In the genomic region with DNA sequence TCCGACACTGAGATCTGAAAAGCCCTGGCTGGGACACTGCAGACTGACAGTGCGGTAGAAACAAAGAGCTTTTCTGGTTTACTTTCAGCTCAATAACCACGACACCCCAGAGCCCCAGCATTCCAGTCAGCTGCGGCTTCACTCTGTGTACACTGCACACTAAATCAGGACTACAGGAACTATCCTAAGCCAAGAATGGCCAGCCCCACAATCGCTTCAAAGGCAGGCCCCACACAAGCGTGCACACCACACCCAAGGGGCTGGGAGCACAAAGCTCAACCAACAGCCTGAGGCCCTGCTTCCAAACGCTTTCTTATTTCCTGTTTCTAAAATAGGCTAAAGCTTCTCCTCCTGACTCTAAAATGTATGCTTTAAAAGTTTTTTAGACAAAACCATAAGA, we compare ENCODE assay signal across 1 cellular context.
TF ChIP-seq lines count a peak whose summit lies in the region.

No MANE protein-coding gene starts in this region.

TF ChIP-seq in SK-N-SH, 30 proteins besides CTCF, POLR2A, EP300 and RAD21:
- TF ChIP-seq TEAD4 (IDR thresholded peaks at IDR 0.05; ENCODE audit: borderline replicate concordance, insufficient read depth) = no peak
- TF ChIP-seq, protein P1, sequence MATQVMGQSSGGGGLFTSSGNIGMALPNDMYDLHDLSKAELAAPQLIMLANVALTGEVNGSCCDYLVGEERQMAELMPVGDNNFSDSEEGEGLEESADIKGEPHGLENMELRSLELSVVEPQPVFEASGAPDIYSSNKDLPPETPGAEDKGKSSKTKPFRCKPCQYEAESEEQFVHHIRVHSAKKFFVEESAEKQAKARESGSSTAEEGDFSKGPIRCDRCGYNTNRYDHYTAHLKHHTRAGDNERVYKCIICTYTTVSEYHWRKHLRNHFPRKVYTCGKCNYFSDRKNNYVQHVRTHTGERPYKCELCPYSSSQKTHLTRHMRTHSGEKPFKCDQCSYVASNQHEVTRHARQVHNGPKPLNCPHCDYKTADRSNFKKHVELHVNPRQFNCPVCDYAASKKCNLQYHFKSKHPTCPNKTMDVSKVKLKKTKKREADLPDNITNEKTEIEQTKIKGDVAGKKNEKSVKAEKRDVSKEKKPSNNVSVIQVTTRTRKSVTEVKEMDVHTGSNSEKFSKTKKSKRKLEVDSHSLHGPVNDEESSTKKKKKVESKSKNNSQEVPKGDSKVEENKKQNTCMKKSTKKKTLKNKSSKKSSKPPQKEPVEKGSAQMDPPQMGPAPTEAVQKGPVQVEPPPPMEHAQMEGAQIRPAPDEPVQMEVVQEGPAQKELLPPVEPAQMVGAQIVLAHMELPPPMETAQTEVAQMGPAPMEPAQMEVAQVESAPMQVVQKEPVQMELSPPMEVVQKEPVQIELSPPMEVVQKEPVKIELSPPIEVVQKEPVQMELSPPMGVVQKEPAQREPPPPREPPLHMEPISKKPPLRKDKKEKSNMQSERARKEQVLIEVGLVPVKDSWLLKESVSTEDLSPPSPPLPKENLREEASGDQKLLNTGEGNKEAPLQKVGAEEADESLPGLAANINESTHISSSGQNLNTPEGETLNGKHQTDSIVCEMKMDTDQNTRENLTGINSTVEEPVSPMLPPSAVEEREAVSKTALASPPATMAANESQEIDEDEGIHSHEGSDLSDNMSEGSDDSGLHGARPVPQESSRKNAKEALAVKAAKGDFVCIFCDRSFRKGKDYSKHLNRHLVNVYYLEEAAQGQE (IDR thresholded peaks at IDR 0.05; ENCODE audit: low read depth, low read length) = no peak
- TF ChIP-seq, protein P2, sequence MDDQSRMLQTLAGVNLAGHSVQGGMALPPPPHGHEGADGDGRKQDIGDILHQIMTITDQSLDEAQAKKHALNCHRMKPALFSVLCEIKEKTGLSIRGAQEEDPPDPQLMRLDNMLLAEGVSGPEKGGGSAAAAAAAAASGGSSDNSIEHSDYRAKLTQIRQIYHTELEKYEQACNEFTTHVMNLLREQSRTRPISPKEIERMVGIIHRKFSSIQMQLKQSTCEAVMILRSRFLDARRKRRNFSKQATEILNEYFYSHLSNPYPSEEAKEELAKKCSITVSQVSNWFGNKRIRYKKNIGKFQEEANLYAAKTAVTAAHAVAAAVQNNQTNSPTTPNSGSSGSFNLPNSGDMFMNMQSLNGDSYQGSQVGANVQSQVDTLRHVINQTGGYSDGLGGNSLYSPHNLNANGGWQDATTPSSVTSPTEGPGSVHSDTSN (IDR thresholded peaks at IDR 0.05) = no peak
- TF ChIP-seq MEF2A (IDR thresholded peaks at IDR 0.05; ENCODE audit: borderline replicate concordance, low read depth) = no peak
- no peak for TF ChIP-seq MAX (IDR thresholded peaks at IDR 0.05; ENCODE audit: low read depth)
- TF ChIP-seq, protein P3, sequence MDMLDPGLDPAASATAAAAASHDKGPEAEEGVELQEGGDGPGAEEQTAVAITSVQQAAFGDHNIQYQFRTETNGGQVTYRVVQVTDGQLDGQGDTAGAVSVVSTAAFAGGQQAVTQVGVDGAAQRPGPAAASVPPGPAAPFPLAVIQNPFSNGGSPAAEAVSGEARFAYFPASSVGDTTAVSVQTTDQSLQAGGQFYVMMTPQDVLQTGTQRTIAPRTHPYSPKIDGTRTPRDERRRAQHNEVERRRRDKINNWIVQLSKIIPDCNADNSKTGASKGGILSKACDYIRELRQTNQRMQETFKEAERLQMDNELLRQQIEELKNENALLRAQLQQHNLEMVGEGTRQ (IDR thresholded peaks at IDR 0.05; ENCODE audit: borderline replicate concordance, low read depth, low read length) = no peak
